Comparison of ENCODE assay signal across 27 cellular contexts in the genomic region with DNA sequence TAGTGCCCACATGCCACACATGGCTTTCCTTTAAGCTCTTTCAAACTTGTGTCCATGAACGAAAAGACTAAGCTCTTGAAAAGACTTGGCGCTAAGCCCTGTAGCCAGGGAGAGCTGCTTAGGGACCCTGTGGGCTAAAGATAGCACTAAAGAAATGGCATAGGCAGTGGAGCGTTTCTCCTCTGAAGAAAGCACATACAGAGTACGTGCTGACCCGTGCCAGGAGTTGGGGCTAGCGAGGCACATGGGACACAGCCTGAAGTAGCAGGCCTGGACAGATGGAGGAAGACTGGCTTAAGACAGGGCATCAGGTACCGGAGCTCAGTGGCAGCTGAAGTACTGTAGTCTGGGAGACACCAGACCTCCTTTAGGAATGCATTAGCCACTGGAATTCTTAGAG. TPM values are rescaled to one million over a fixed set of nuclear protein-coding genes. Genes with fewer than 3 reads are reported as not detected.
DNase-seq lines count a peak whose midpoint lies in the region; ATAC-seq and TF ChIP-seq lines count a peak whose summit lies in the region.
"Had no signal": no experiment of that assay in that cellular context is flagged by ENCODE, and none has a peak within 500 bp of the region (broad histone marks: within the 10 kb centered on the region; RNA-seq: fewer than 3 reads in every experiment).

No MANE protein-coding gene starts in this region.

- TF ChIP-seq CTCF in endodermal cell (conservative IDR thresholded peaks at IDR 0.05), result no peak

- H3K4me1 ChIP-seq in endodermal cell (ENCODE audit: control insufficient read depth, insufficient read depth, low read length), result no peaks in the 10 kb centered on the region

- H3K27me3 Mint-ChIP-seq in endodermal cell (ENCODE audit: insufficient read depth), result no peaks in the 10 kb centered on the region
- H3K27me3 Mint-ChIP-seq: effector memory CD8-positive, alpha-beta T cell; progenitor cell of endocrine pancreas; type B pancreatic cell had no signal

- intact Hi-C loops in left colon (cut with DNase I, micrococcal nuclease), result no loop called here

- no peak overlapping the region for H3K4me3 ChIP-seq in endodermal cell (ENCODE audit: low read length)
- H3K4me3 ChIP-seq: PC-9 had no signal

- WGBS in endodermal cell (ENCODE audit: insufficient coverage in 1 of 2, insufficient read length in 1 of 2), 2 experiments, result 83 to 91% methylated on average over 7 of the region's 7 CpGs

- H3K36me3 ChIP-seq in endodermal cell (ENCODE audit: control insufficient read depth, insufficient read depth, low read length), result no peaks in the 10 kb centered on the region

- no peak overlapping the region for H3K4me3 Mint-ChIP-seq in endodermal cell
- no peak overlapping the region for H3K4me3 Mint-ChIP-seq in stimulated activated effector memory CD8-positive, alpha-beta T cell treated with anti-CD3 and anti-CD28 coated beads, Interleukin-12 subunit alpha, Interleukin-12 subunit beta, amount 100 ng/mL, for 72 hours
- H3K4me3 Mint-ChIP-seq: activated CD4-positive, alpha-beta T cell treated with anti-CD3 and anti-CD28 coated beads for 36 hours; activated naive CD4-positive, alpha-beta T cell treated with anti-CD3 and anti-CD28 coated beads, Interleukin-2, amount 50 U/mL, for 24 hours; effector memory CD8-positive, alpha-beta T cell; naive B cell; type B pancreatic cell had no signal

- H3K27ac ChIP-seq in endodermal cell (ENCODE audit: low read depth, low read length), result peak overlapping the region; percentile 54
- H3K27ac ChIP-seq: PC-9 had no signal

- no peak overlapping the region for H3K9ac ChIP-seq in endodermal cell (ENCODE audit: extremely low read depth, low read length, poor library complexity, severe bottlenecking)

- H3K4me1 Mint-ChIP-seq in endodermal cell, result no peaks in the 10 kb centered on the region
- no peaks in the 10 kb centered on the region for H3K4me1 Mint-ChIP-seq in stimulated activated effector memory CD8-positive, alpha-beta T cell treated with anti-CD3 and anti-CD28 coated beads, Interleukin-12 subunit alpha, Interleukin-12 subunit beta, amount 100 ng/mL, for 72 hours
- H3K4me1 Mint-ChIP-seq: activated CD4-positive, alpha-beta T cell treated with anti-CD3 and anti-CD28 coated beads for 36 hours; activated naive CD4-positive, alpha-beta T cell treated with anti-CD3 and anti-CD28 coated beads, Interleukin-2, amount 50 U/mL, for 24 hours; naive B cell had no signal

- ATAC-seq in stimulated activated effector memory CD8-positive, alpha-beta T cell treated with anti-CD3 and anti-CD28 coated beads, Interleukin-12 subunit alpha, Interleukin-12 subunit beta, amount 100 ng/mL, for 72 hours, result peak; percentile 37
- ATAC-seq in GM21367 (IDR thresholded peaks at IDR 0.05; ENCODE audit: unreplicated experiment) (no peak), left colon (no peak)
- ATAC-seq: activated CD4-positive, alpha-beta T cell treated with anti-CD3 and anti-CD28 coated beads for 36 hours; effector memory CD8-positive, alpha-beta T cell; left ventricle myocardium superior had no signal

- peaks cover 28% of the 10 kb centered on the region for H3K36me3 Mint-ChIP-seq in endodermal cell (ENCODE audit: low read depth)
- no peaks in the 10 kb centered on the region for H3K36me3 Mint-ChIP-seq in stimulated activated effector memory CD8-positive, alpha-beta T cell treated with anti-CD3 and anti-CD28 coated beads, Interleukin-12 subunit alpha, Interleukin-12 subunit beta, amount 100 ng/mL, for 72 hours
- H3K36me3 Mint-ChIP-seq: activated naive CD4-positive, alpha-beta T cell treated with anti-CD3 and anti-CD28 coated beads, Interleukin-2, amount 50 U/mL, for 24 hours; naive B cell; type B pancreatic cell had no signal

- no peak overlapping the region for H3K27ac Mint-ChIP-seq in endodermal cell
- no peak overlapping the region for H3K27ac Mint-ChIP-seq in stimulated activated effector memory CD8-positive, alpha-beta T cell treated with anti-CD3 and anti-CD28 coated beads, Interleukin-12 subunit alpha, Interleukin-12 subunit beta, amount 100 ng/mL, for 72 hours
- H3K27ac Mint-ChIP-seq: activated CD4-positive, alpha-beta T cell treated with anti-CD3 and anti-CD28 coated beads for 36 hours; activated naive CD4-positive, alpha-beta T cell treated with anti-CD3 and anti-CD28 coated beads, Interleukin-2, amount 50 U/mL, for 24 hours; activated T-helper 2 cell treated with anti-CD3 and anti-CD28 coated beads, Interferon-gamma antibody, Interleukin-2, Interleukin-4, amounts not matched to agents 10 μg/mL and 5 μg/mL and 100 μg/mL, durations not matched to agents 14 hours and 24 hours and 36 hours; effector memory CD8-positive, alpha-beta T cell; naive B cell; progenitor cell of endocrine pancreas; type B pancreatic cell had no signal

- H3K27me3 ChIP-seq in endodermal cell (ENCODE audit: control insufficient read depth, insufficient read depth, low read length, poor library complexity, severe bottlenecking), result no peaks in the 10 kb centered on the region

- DNase-seq in DMS79 treated with DMSO at 0.1 percent for 48 hours (lab: John Stamatoyannopoulos, UW) (peak; percentile 5), NCI-H82 treated with DMSO at 0.1 percent for 48 hours (lab: John Stamatoyannopoulos, UW; ENCODE audit: unreplicated experiment) (peak; percentile 24), endodermal cell (no peak), COR-L47 (lab: John Stamatoyannopoulos, UW) (no peak), left colon (no peak)
- no peak for DNase-seq in stimulated activated effector memory CD8-positive, alpha-beta T cell treated with anti-CD3 and anti-CD28 coated beads, Interleukin-12 subunit alpha, Interleukin-12 subunit beta, amount 100 ng/mL, for 72 hours (ENCODE audit: low spot score in 2 of 2)
- DNase-seq: activated CD4-positive, alpha-beta T cell treated with anti-CD3 and anti-CD28 coated beads for 36 hours; amniotic stem cell; effector memory CD8-positive, alpha-beta T cell; glutamatergic neuron; KG1; left ventricle myocardium superior; naive B cell; NCI-H1092 treated with DMSO at 0.1 percent for 48 hours; NCI-H187; NCI-H2171 treated with DMSO at 0.1 percent for 48 hours; NCI-H526; PC-9; SHP77 treated with DMSO at 0.1 percent for 48 hours; stimulated activated CD4-positive, alpha-beta T cell treated with anti-CD3 and anti-CD28 coated beads, Interleukin-4, amount 100 ng/mL, for 4 hours had no signal

- peaks cover 14% of the 10 kb centered on the region for H3K9me3 ChIP-seq in endodermal cell (ENCODE audit: control insufficient read depth, low read length)

- H3K9me3 Mint-ChIP-seq in endodermal cell, result peaks cover 24% of the 10 kb centered on the region
- H3K9me3 Mint-ChIP-seq in stimulated activated effector memory CD8-positive, alpha-beta T cell treated with anti-CD3 and anti-CD28 coated beads, Interleukin-12 subunit alpha, Interleukin-12 subunit beta, amount 100 ng/mL, for 72 hours, result no peaks in the 10 kb centered on the region
- H3K9me3 Mint-ChIP-seq: activated naive CD4-positive, alpha-beta T cell treated with anti-CD3 and anti-CD28 coated beads, Interleukin-2, amount 50 U/mL, for 24 hours; activated T-helper 2 cell treated with anti-CD3 and anti-CD28 coated beads, Interferon-gamma antibody, Interleukin-2, Interleukin-4, amounts not matched to agents 10 μg/mL and 5 μg/mL and 100 μg/mL, durations not matched to agents 14 hours and 24 hours and 36 hours; effector memory CD8-positive, alpha-beta T cell; type B pancreatic cell had no signal

RNA-seq across cellular contexts. Expression of gene ADGRV1, which starts 39.7 kb away (rescaled TPM):
- total RNA-seq in endodermal cell (100 to 1,000 TPM in 1 of 2 donors, 10 to 100 TPM in 1; 97.6 to 117 TPM), left colon (1 to 10 TPM; 3.8 to 7.3 TPM)
- polyA plus RNA-seq in endodermal cell (2013, experiment 1 of 2), result 47.2 TPM
- 42.6 TPM for polyA plus RNA-seq in endodermal cell (2013, experiment 2 of 2)
- total RNA-seq: left ventricle myocardium superior, MCF 10A, subcutaneous adipose tissue had no signal

Comparison
In these comparisons a context has a peak if more than half of its experiments do, and no peak if none do; other contexts are left out.
1. DNase-seq: peak in DMS79 treated with DMSO at 0.1 percent for 48 hours (single experiment) and NCI-H82 treated with DMSO at 0.1 percent for 48 hours (single experiment); none in endodermal cell (single experiment), stimulated activated effector memory CD8-positive, alpha-beta T cell treated with anti-CD3 and anti-CD28 coated beads, Interleukin-12 subunit alpha, Interleukin-12 subunit beta, amount 100 ng/mL, for 72 hours (0 of 2), COR-L47 (single experiment) and left colon (0 of 2).
2. RNA of gene ADGRV1, which starts 39.7 kb away (total RNA-seq): 97.6 to 117 TPM in endodermal cell; 3.8 to 7.3 TPM in left colon; every median in the first group is over 10 times any median in the second.